In the genomic region with DNA sequence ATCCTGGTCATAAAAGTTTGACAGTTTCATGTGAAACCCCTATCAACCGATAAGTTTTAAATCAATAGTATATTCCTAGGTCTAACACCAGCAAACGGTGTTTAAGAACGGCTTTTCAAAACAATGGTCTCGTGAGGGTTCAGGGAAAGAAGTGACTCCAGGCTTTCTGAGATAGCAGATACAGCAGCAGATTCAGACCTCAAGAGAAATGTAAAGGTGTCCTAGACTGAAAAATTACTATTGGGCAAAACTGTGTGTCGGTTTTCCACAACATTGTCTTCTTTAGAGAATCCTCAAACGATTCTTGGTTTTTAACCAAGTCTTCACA, we compare ENCODE assay signal across 8 cellular contexts.
DNase-seq lines count a peak whose midpoint lies in the region; ATAC-seq and TF ChIP-seq lines count a peak whose summit lies in the region.

No MANE protein-coding gene starts in this region.

- H3K27ac ChIP-seq in DND-41 (ENCODE audit: low read length): peak overlapping the region; percentile 92
- peak overlapping the region; percentile 66; the same call in 1 of the 2 replicates for H3K27ac ChIP-seq in MM.1S (ENCODE audit: low read length)
- H3K27ac ChIP-seq in cingulate gyrus (ENCODE audit: low read depth, low read length): peak overlapping the region; percentile 90
- peak overlapping the region; percentile 70 for H3K27ac ChIP-seq in muscle layer of colon (ENCODE audit: low read depth, low read length)

- peaks cover 46% of the 10 kb centered on the region for H3K4me1 ChIP-seq in DND-41 (ENCODE audit: insufficient read depth, low read length)
- H3K4me1 ChIP-seq in MM.1S (ENCODE audit: low read length): peaks cover 35% of the 10 kb centered on the region
- H3K4me1 ChIP-seq in muscle layer of colon (ENCODE audit: insufficient read depth, low read length): peaks cover 46% of the 10 kb centered on the region

- H3K9ac ChIP-seq in DND-41 (ENCODE audit: low read depth, low read length): peak overlapping the region; percentile 89
- H3K9ac ChIP-seq in MM.1S (ENCODE audit: low read length): peak overlapping the region; percentile 66; the same call in 1 of the 2 replicates
- peak overlapping the region; percentile 66 for H3K9ac ChIP-seq in muscle layer of colon (ENCODE audit: low read length)

- TF ChIP-seq CTCF in DND-41 (IDR thresholded peaks at IDR 0.05; ENCODE audit: borderline replicate concordance, extremely low read depth, low read length, poor library complexity, severe bottlenecking) (no peak), MM.1S (IDR thresholded peaks at IDR 0.05; ENCODE audit: low read length) (no peak)

- H2AFZ ChIP-seq in DND-41 (ENCODE audit: low read depth, low read length) (no peak overlapping the region; the same call in 1 of the 2 replicates), MM.1S (ENCODE audit: low read length) (no peak overlapping the region)

- no peaks in the 10 kb centered on the region for H3K27me3 ChIP-seq in DND-41 (ENCODE audit: insufficient read depth, low read length, poor library complexity)
- H3K27me3 ChIP-seq in MM.1S (replicated peaks; ENCODE audit: insufficient read depth, low read length): no peaks in the 10 kb centered on the region
- no peaks in the 10 kb centered on the region for H3K27me3 ChIP-seq in muscle layer of colon (ENCODE audit: control insufficient read depth in 1 of 2, insufficient read depth in 2 of 2, low read length in 2 of 2)

- H3K36me3 ChIP-seq in DND-41 (ENCODE audit: insufficient read depth, low read length): peaks cover 6% of the 10 kb centered on the region; the same call in 1 of the 2 replicates
- no peaks in the 10 kb centered on the region for H3K36me3 ChIP-seq in MM.1S (replicated peaks; ENCODE audit: insufficient read depth, low read length)
- H3K36me3 ChIP-seq in muscle layer of colon (ENCODE audit: insufficient read depth, low read length): no peaks in the 10 kb centered on the region

- H3K9me2 ChIP-seq in MM.1S (replicated peaks; ENCODE audit: insufficient read depth, low read length): no peaks in the 10 kb centered on the region

- H3F3A ChIP-seq in MM.1S (ENCODE audit: insufficient read depth, low read length): peaks cover 22% of the 10 kb centered on the region

- H4K20me1 ChIP-seq in DND-41 (ENCODE audit: insufficient read depth, low read length): peaks cover 52% of the 10 kb centered on the region
- H4K20me1 ChIP-seq in MM.1S (ENCODE audit: insufficient read depth, low read length): peaks cover 39% of the 10 kb centered on the region

- no peaks in the 10 kb centered on the region for H3K9me3 ChIP-seq in DND-41 (ENCODE audit: insufficient read depth, low read length, severe bottlenecking)
- no peaks in the 10 kb centered on the region for H3K9me3 ChIP-seq in MM.1S (replicated peaks; ENCODE audit: insufficient read depth, low read length)
- H3K9me3 ChIP-seq in muscle layer of colon (ENCODE audit: low read length): no peaks in the 10 kb centered on the region

- peak overlapping the region; percentile 70 to 89 for H3K4me3 ChIP-seq in DND-41 (ENCODE audit: low read depth in 1 of 2, low read length in 2 of 2)
- H3K4me3 ChIP-seq in MM.1S (ENCODE audit: low read length): peak overlapping the region; percentile 96
- peak overlapping the region; percentile 92 to 99 for H3K4me3 ChIP-seq in muscle layer of colon (ENCODE audit: low read depth in 1 of 2, low read length in 2 of 2)

- H3K79me2 ChIP-seq in DND-41 (ENCODE audit: insufficient read depth, low read length): peaks cover 88% of the 10 kb centered on the region
- peaks cover 61% of the 10 kb centered on the region for H3K79me2 ChIP-seq in MM.1S (ENCODE audit: low read length)

- H3K4me2 ChIP-seq in DND-41 (ENCODE audit: insufficient read depth, low read length) (peak overlapping the region; percentile 89), MM.1S (ENCODE audit: low read depth, low read length) (peak overlapping the region; percentile 65)

- no peak for ATAC-seq in DND-41 (ENCODE audit: insufficient read depth, low read depth)
- no peak for ATAC-seq in GM21367 (IDR thresholded peaks at IDR 0.05; ENCODE audit: unreplicated experiment)
- ATAC-seq in GM19324 (IDR thresholded peaks at IDR 0.05; ENCODE audit: low FRiP score, unreplicated experiment): no peak

- DNase-seq in DND-41 (no peak), MM.1S (peak; percentile 22), CD1c-positive myeloid dendritic cell (ENCODE audit: extremely low spot score) (no peak), NCI-H345 (lab: John Stamatoyannopoulos, UW) (no peak)
